Comparison of ENCODE assay signal across 11 cellular contexts in the genomic region with DNA sequence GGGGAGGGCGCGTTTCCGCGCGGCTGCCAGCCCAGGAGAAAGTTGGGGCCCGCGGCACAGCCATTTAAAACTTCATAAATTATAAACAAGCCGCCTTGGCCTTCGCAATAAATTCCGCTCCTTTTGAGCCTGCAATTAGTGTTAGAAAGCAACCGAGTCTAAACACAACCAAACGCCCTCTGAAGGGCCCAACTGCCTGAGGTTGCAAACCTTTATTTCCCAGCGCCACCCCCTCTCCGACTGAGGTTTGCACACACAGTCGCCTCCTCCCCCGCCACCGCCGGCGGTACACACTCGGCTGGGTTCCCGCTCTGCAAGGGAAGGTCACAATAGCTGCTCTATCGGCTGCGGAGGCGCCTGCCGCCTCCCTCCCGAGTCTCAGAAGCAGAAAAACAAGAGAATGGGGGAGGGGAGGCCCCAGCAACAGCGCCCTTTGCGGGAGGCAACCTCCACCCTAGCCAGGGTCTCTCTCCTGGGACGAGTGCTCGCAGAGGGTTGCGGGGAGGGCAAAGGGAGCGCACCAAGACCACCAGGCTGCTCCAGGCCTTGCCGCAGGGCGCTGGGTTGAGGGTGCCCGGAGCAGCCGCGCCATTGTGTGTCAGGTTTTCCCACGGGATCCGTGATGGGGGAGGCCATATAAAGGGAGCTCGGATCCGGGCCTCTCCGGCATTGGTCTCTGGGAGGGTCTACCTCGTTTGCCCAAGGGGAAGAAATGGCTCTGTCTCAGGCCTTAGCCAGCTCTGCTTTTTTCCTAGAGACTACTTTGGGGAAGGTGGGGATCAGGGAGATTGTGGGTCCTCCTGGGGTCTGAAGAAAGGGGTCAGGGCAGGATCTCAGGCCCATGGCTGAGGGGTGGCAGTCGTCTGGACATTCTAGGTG. TPM values are rescaled to one million over a fixed set of nuclear protein-coding genes. Genes with fewer than 3 reads are reported as not detected.
DNase-seq lines count a peak whose midpoint lies in the region; ATAC-seq and TF ChIP-seq lines count a peak whose summit lies in the region.
"Had no signal": no experiment of that assay in that cellular context is flagged by ENCODE, and none has a peak within 500 bp of the region (broad histone marks: within the 10 kb centered on the region; RNA-seq: fewer than 3 reads in every experiment).

No MANE protein-coding gene starts in this region.

- peaks cover 0 to 36% (median 3%) of the 10 kb centered on the region in 4 donors for H3K4me1 ChIP-seq in tibial nerve

- DNase-seq in C1 segment of cervical spinal cord (lab: John Stamatoyannopoulos, UW), result peak in 12 of 14 donors; percentile 29 to 89 (median 76)
- peak; percentile 53 for DNase-seq in Jurkat, Clone E6-1 (ENCODE audit: low read depth, low spot score)
- peak in 9 of 10 donors; percentile 54 to 85 (median 76) for DNase-seq in dorsolateral prefrontal cortex
- DNase-seq in naive thymus-derived CD8-positive, alpha-beta T cell, result no peak
- no peak for DNase-seq in tibial nerve (ENCODE audit: low spot score in 2 of 2)
- no peak for DNase-seq in COLO829 (ENCODE audit: low spot score)
- no peak for DNase-seq in activated CD8-positive, alpha-beta memory T cell treated with anti-CD3 and anti-CD28 coated beads, Interleukin-2, amount 10 ng/mL, durations not matched to agents 7 days and 5 days
- DNase-seq in glomerular visceral epithelial cell (ENCODE audit: extremely low spot score), result no peak
- DNase-seq: heart right ventricle; sigmoid colon; stimulated activated naive CD4-positive, alpha-beta T cell treated with Interleukin-2 at 50 U/mL for 16 hours had no signal

- peak overlapping the region; percentile 36 for H3K4me3 ChIP-seq in Jurkat, Clone E6-1 (ENCODE audit: low read length)
- peak overlapping the region in 42 of 59 donors; percentile 1 to 62 (median 33) for H3K4me3 ChIP-seq in dorsolateral prefrontal cortex
- peak overlapping the region in 1 of 4 donors; percentile 24 for H3K4me3 ChIP-seq in tibial nerve
- H3K4me3 ChIP-seq: sigmoid colon had no signal

- H3K4me1 Mint-ChIP-seq in naive thymus-derived CD8-positive, alpha-beta T cell, result peaks cover 6 to 18% (median 11%) of the 10 kb centered on the region in 4 donors
- peaks cover 7% of the 10 kb centered on the region for H3K4me1 Mint-ChIP-seq in activated CD8-positive, alpha-beta memory T cell treated with anti-CD3 and anti-CD28 coated beads, Interleukin-2, amount 10 ng/mL, durations not matched to agents 7 days and 5 days

- ATAC-seq in naive thymus-derived CD8-positive, alpha-beta T cell, result peak in 1 of 2 donors; percentile 46
- no peak for ATAC-seq in activated CD8-positive, alpha-beta memory T cell treated with anti-CD3 and anti-CD28 coated beads, Interleukin-2, amount 10 ng/mL, durations not matched to agents 7 days and 5 days

- no peak overlapping the region for H3K27ac Mint-ChIP-seq in naive thymus-derived CD8-positive, alpha-beta T cell
- H3K27ac Mint-ChIP-seq in activated CD8-positive, alpha-beta memory T cell treated with anti-CD3 and anti-CD28 coated beads, Interleukin-2, amount 10 ng/mL, durations not matched to agents 7 days and 5 days, result no peak overlapping the region

- no peak for TF ChIP-seq POLR2A in tibial nerve (IDR thresholded peaks at IDR 0.05)

- peak overlapping the region in 8 of 10 donors; percentile 11 to 62 (median 28) for H3K4me3 Mint-ChIP-seq in naive thymus-derived CD8-positive, alpha-beta T cell
- no peak overlapping the region for H3K4me3 Mint-ChIP-seq in activated CD8-positive, alpha-beta memory T cell treated with anti-CD3 and anti-CD28 coated beads, Interleukin-2, amount 10 ng/mL, durations not matched to agents 7 days and 5 days

- H3K27ac ChIP-seq in dorsolateral prefrontal cortex (peak overlapping the region in 56 of 59 donors; percentile 1 to 95 (median 82)), tibial nerve (peak overlapping the region in 1 of 4 donors; percentile 17)

- peak in 1 of 2 donors; percentile 23 for TF ChIP-seq EP300 in tibial nerve (IDR thresholded peaks at IDR 0.05)

- TF ChIP-seq CTCF in dorsolateral prefrontal cortex (IDR thresholded peaks at IDR 0.05 in 54 of 56, conservative IDR thresholded peaks at IDR 0.05 in 2 of 56; ENCODE audit: low read depth in 1 of 56, partially characterized antibody in 56 of 56) (peak in 13 of 56 donors; percentile 3 to 29 (median 12)), tibial nerve (IDR thresholded peaks at IDR 0.05) (no peak)

- peaks cover 18 to 100% (median 99%) of the 10 kb centered on the region in 45 donors for H3K27me3 ChIP-seq in dorsolateral prefrontal cortex
- H3K27me3 ChIP-seq in tibial nerve, result peaks cover 3 to 88% of the 10 kb centered on the region in 2 donors

- no peaks in the 10 kb centered on the region for H3K36me3 ChIP-seq in tibial nerve
- H3K36me3 ChIP-seq: heart right ventricle, sigmoid colon had no signal

- intact Hi-C loops in dorsolateral prefrontal cortex (cut with DNase I), result loop anchor here (2.0 to 10.0 kb wide), 3 partner anchors 14 to 280 kb away; partner anchors contain the start of gene HOXD1 (in 2 of the 2)

- H3K9me3 Mint-ChIP-seq in naive thymus-derived CD8-positive, alpha-beta T cell, result peaks cover 0 to 7% (median 0%) of the 10 kb centered on the region in 9 donors
- no peaks in the 10 kb centered on the region for H3K9me3 Mint-ChIP-seq in activated CD8-positive, alpha-beta memory T cell treated with anti-CD3 and anti-CD28 coated beads, Interleukin-2, amount 10 ng/mL, durations not matched to agents 7 days and 5 days (ENCODE audit: low read depth)

- CTCF ChIA-PET in activated CD8-positive, alpha-beta memory T cell treated with anti-CD3 and anti-CD28 coated beads, Interleukin-2, amount 10 ng/mL, durations not matched to agents 7 days and 5 days (lab: Charles Lee), result interaction anchor here (0.6 kb wide), 1 partner anchor 277 kb away, joined by 4 read pairs; no protein-coding TSS in a partner anchor

- POLR2A ChIA-PET in naive thymus-derived CD8-positive, alpha-beta T cell (lab: Charles Lee), result no interaction called here

- H3K36me3 Mint-ChIP-seq in naive thymus-derived CD8-positive, alpha-beta T cell, result peaks cover 0 to 11% (median 2%) of the 10 kb centered on the region in 3 donors
- H3K36me3 Mint-ChIP-seq in activated CD8-positive, alpha-beta memory T cell treated with anti-CD3 and anti-CD28 coated beads, Interleukin-2, amount 10 ng/mL, durations not matched to agents 7 days and 5 days, result no peaks in the 10 kb centered on the region

- peaks cover 45 to 95% (median 74%) of the 10 kb centered on the region in 5 donors for H3K27me3 Mint-ChIP-seq in naive thymus-derived CD8-positive, alpha-beta T cell
- H3K27me3 Mint-ChIP-seq in activated CD8-positive, alpha-beta memory T cell treated with anti-CD3 and anti-CD28 coated beads, Interleukin-2, amount 10 ng/mL, durations not matched to agents 7 days and 5 days, result peaks cover 95% of the 10 kb centered on the region

- 34 to 38% methylated on average over 44 of the region's 44 CpGs for WGBS in tibial nerve, 2 donors

- H3K9me3 ChIP-seq in tibial nerve, result no peaks in the 10 kb centered on the region
- H3K9me3 ChIP-seq: heart right ventricle, sigmoid colon had no signal

RNA-seq across cellular contexts. Expression of gene HOXD1, which starts 13.4 kb away (rescaled TPM):
- not detected for polyA plus RNA-seq in Jurkat, Clone E6-1 (2012; ENCODE audit: insufficient read depth, insufficient read length)
- total RNA-seq in dorsolateral prefrontal cortex (1 to 10 TPM in 81 of 120 experiments, under 1 TPM in 32, not detected in 7; 0.23 to 9.3 (median 1.6) TPM), tibial nerve (1 to 10 TPM in 1 of 4 donors, under 1 TPM in 2, not detected in 1; 0.44 to 1.8 (median 0.63) TPM)
- not detected for total RNA-seq in naive thymus-derived CD8-positive, alpha-beta T cell
- not detected for polyA plus RNA-seq in naive thymus-derived CD8-positive, alpha-beta T cell
- not detected for total RNA-seq in activated CD8-positive, alpha-beta memory T cell treated with anti-CD3 and anti-CD28 coated beads, Interleukin-2, amount 10 ng/mL, durations not matched to agents 7 days and 5 days

RNA-seq across cellular contexts. Expression of gene HOXD3, which starts 18.0 kb away (rescaled TPM):
- not detected for polyA plus RNA-seq in Jurkat, Clone E6-1 (2012; ENCODE audit: insufficient read depth, insufficient read length)
- total RNA-seq in dorsolateral prefrontal cortex (1 to 10 TPM in 1 of 120 experiments, under 1 TPM in 43, not detected in 76; 0.19 to 1.1 (median 0.33) TPM), tibial nerve (10 to 100 TPM; 10.5 to 11.7 (median 11.0) TPM)
- total RNA-seq in naive thymus-derived CD8-positive, alpha-beta T cell, result not detected
- polyA plus RNA-seq in naive thymus-derived CD8-positive, alpha-beta T cell, result not detected
- total RNA-seq in activated CD8-positive, alpha-beta memory T cell treated with anti-CD3 and anti-CD28 coated beads, Interleukin-2, amount 10 ng/mL, durations not matched to agents 7 days and 5 days, result not detected

RNA-seq across cellular contexts. Expression of gene HOXD4, which starts 23.7 kb away (rescaled TPM):
- polyA plus RNA-seq in Jurkat, Clone E6-1 (2012; ENCODE audit: insufficient read depth, insufficient read length), result not detected
- total RNA-seq in dorsolateral prefrontal cortex (not detected), tibial nerve (10 to 100 TPM in 3 of 4 donors, 1 to 10 TPM in 1; 3.8 to 17.1 (median 16.6) TPM)
- not detected for total RNA-seq in naive thymus-derived CD8-positive, alpha-beta T cell
- not detected for polyA plus RNA-seq in naive thymus-derived CD8-positive, alpha-beta T cell
- not detected for total RNA-seq in activated CD8-positive, alpha-beta memory T cell treated with anti-CD3 and anti-CD28 coated beads, Interleukin-2, amount 10 ng/mL, durations not matched to agents 7 days and 5 days

RNA-seq across cellular contexts. Expression of gene HOXD8, which starts 45.6 kb away (rescaled TPM):
- 4.9 TPM for polyA plus RNA-seq in Jurkat, Clone E6-1 (2012; ENCODE audit: insufficient read depth, insufficient read length)
- total RNA-seq in dorsolateral prefrontal cortex, result not detected
- total RNA-seq in naive thymus-derived CD8-positive, alpha-beta T cell, result not detected
- not detected for polyA plus RNA-seq in naive thymus-derived CD8-positive, alpha-beta T cell
- total RNA-seq in tibial nerve, result 10 to 100 TPM; 12.6 to 19.5 (median 16.7) TPM
- not detected for total RNA-seq in activated CD8-positive, alpha-beta memory T cell treated with anti-CD3 and anti-CD28 coated beads, Interleukin-2, amount 10 ng/mL, durations not matched to agents 7 days and 5 days

RNA-seq across cellular contexts. Expression of gene HOXD9, which starts 52.6 kb away (rescaled TPM):
- not detected for polyA plus RNA-seq in Jurkat, Clone E6-1 (2012; ENCODE audit: insufficient read depth, insufficient read length)
- total RNA-seq in dorsolateral prefrontal cortex, result under 1 TPM in 1 of 120 experiments, not detected in 119; 0.23 TPM
- not detected for total RNA-seq in naive thymus-derived CD8-positive, alpha-beta T cell
- not detected for polyA plus RNA-seq in naive thymus-derived CD8-positive, alpha-beta T cell
- 1 to 10 TPM; 1.9 to 9.4 (median 5.9) TPM for total RNA-seq in tibial nerve
- not detected for total RNA-seq in activated CD8-positive, alpha-beta memory T cell treated with anti-CD3 and anti-CD28 coated beads, Interleukin-2, amount 10 ng/mL, durations not matched to agents 7 days and 5 days

Comparison
In these comparisons a context has a peak if more than half of its experiments do, and no peak if none do; other contexts are left out.
1. DNase-seq: peak in C1 segment of cervical spinal cord (12 of 14), Jurkat, Clone E6-1 (single experiment) and dorsolateral prefrontal cortex (9 of 10); none in naive thymus-derived CD8-positive, alpha-beta T cell (0 of 10), tibial nerve (0 of 2), COLO829 (single experiment), activated CD8-positive, alpha-beta memory T cell treated with anti-CD3 and anti-CD28 coated beads, Interleukin-2, amount 10 ng/mL, durations not matched to agents 7 days and 5 days (single experiment) and glomerular visceral epithelial cell (single experiment).
2. RNA of gene HOXD3, which starts 18.0 kb away (total RNA-seq): 10.5 to 11.7 TPM in tibial nerve; 0.19 to 1.1 TPM in dorsolateral prefrontal cortex, not detected in naive thymus-derived CD8-positive, alpha-beta T cell and not detected in activated CD8-positive, alpha-beta memory T cell treated with anti-CD3 and anti-CD28 coated beads, Interleukin-2, amount 10 ng/mL, durations not matched to agents 7 days and 5 days; every median in the first group is over 4 times any median in the second.